Comparison of ENCODE assay signal across 11 cellular contexts in the genomic region with DNA sequence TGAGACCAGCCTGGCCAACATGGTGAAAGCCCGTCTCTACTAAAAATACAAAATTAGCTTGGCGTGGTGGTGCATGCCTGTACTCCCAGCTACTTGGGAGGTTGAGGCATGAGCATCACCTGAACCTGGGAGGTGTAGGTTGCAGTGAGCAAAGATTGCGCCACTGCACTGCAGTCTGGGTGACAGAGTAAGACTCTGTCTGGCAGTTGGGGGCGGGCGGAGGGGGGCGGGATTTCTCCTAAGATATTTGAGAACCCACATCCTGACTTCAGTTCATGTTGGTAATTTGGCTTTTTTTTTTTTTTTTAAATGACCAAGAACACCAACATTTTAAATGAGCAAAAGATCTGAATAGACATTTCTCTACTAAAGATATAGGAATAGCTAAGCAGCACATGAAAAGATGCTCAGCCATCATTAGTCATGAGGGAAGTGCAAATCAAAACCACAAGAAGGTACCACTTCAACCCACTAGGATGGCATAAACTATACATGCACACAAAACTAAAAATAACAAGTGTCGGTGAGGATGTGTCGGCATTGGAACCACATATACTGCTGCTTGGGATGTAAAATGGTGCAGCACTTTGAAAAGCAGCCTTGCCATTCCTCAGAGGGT.
A peak's percentile ranks its signal among the peaks of the same experiment; 100 is the strongest.
DNase-seq lines count a peak whose midpoint lies in the region; TF ChIP-seq lines count a peak whose summit lies in the region.
"Had no signal": no experiment of that assay in that cellular context is flagged by ENCODE, and none has a peak within 500 bp of the region (broad histone marks: within the 10 kb centered on the region; RNA-seq: fewer than 3 reads in every experiment).

No MANE protein-coding gene starts in this region.

- intact Hi-C loops in PC-9 (cut with micrococcal nuclease; ENCODE audit: unreplicated experiment) = no loop called here
- intact Hi-C loops in A673 (cut with micrococcal nuclease; ENCODE audit: unreplicated experiment) = no loop called here

- DNase-seq in PC-9 (no peak), NCI-H510A treated with DMSO at 0.1 percent for 48 hours (lab: John Stamatoyannopoulos, UW) (no peak), A673 (ENCODE audit: low spot score) (no peak), AG20443 (ENCODE audit: low spot score) (no peak), caudate nucleus (lab: John Stamatoyannopoulos, UW) (no peak)
- peak; percentile 75 for DNase-seq in activated CD8-positive, alpha-beta memory T cell treated with anti-CD3 and anti-CD28 coated beads, Interleukin-2, amount 50 U/mL, for 48 hours
- peak; percentile 35 to 66 (median 60) for DNase-seq in effector memory CD4-positive, alpha-beta T cell
- peak in 2 of 3 donors; percentile 21 to 45 for DNase-seq in stimulated activated CD4-positive, alpha-beta T cell treated with anti-CD3 and anti-CD28 coated beads, TNF-alpha, amount 100 ng/mL, for 1 hour (ENCODE audit: low read depth in 3 of 3, low spot score in 1 of 3)
- DNase-seq: C1 segment of cervical spinal cord, NCI-H524 treated with DMSO at 0.1 percent for 48 hours had no signal

- H3K4me1 ChIP-seq in PC-9 (replicated peaks; ENCODE audit: insufficient read depth) (peaks cover 27% of the 10 kb centered on the region), A673 (ENCODE audit: insufficient read depth, low read length, poor library complexity, severe bottlenecking) (no peaks in the 10 kb centered on the region)
- H3K4me1 ChIP-seq in effector memory CD4-positive, alpha-beta T cell (ENCODE audit: control insufficient read depth, insufficient read depth, low read length, poor library complexity, severe bottlenecking) = peaks cover 19% of the 10 kb centered on the region

- no TSS peak for BruUV-seq in PC-9 (replicated peaks; lab: Mats Ljungman, UMichigan)
- no TSS peak for BruUV-seq in A673 (replicated peaks; lab: Mats Ljungman, UMichigan)

- H3K9me3 ChIP-seq in PC-9 (ENCODE audit: insufficient read depth, low read depth) (no peaks in the 10 kb centered on the region), A673 (ENCODE audit: low read depth, low read length, poor library complexity, severe bottlenecking) (no peaks in the 10 kb centered on the region)
- no peaks in the 10 kb centered on the region for H3K9me3 ChIP-seq in effector memory CD4-positive, alpha-beta T cell (ENCODE audit: control insufficient read depth, low read length)

- TF ChIP-seq CTCF in PC-9 (conservative IDR thresholded peaks at IDR 0.05) = no peak
- TF ChIP-seq CTCF in A673 (conservative IDR thresholded peaks at IDR 0.05; ENCODE audit: low read depth, low read length) = no peak

- CTCF ChIA-PET in PC-9 (lab: Charles Lee) = no interaction called here
- CTCF ChIA-PET in A673 (lab: Charles Lee) = no interaction called here

- H4K20me1 ChIP-seq in PC-9 (ENCODE audit: insufficient read depth) = no peaks in the 10 kb centered on the region

- no peaks in the 10 kb centered on the region for H3K9me2 ChIP-seq in PC-9 (ENCODE audit: insufficient read depth)

- peak overlapping the region; percentile 83 for H3K4me3 ChIP-seq in PC-9
- H3K4me3 ChIP-seq in effector memory CD4-positive, alpha-beta T cell (ENCODE audit: insufficient read depth, low read depth, low read length, poor library complexity, severe bottlenecking) = peak overlapping the region; percentile 67
- H3K4me3 ChIP-seq in A673 (ENCODE audit: low read depth, low read length, poor library complexity, severe bottlenecking) = no peak overlapping the region
- H3K4me3 ChIP-seq: cardiac muscle cell had no signal

- peaks cover 29% of the 10 kb centered on the region for H3F3A ChIP-seq in PC-9 (ENCODE audit: insufficient read depth, low read depth)

- peak overlapping the region; percentile 97; the same call in 1 of the 2 replicates for H3K27ac ChIP-seq in PC-9
- peak overlapping the region; percentile 65 for H3K27ac ChIP-seq in effector memory CD4-positive, alpha-beta T cell (ENCODE audit: insufficient read depth, low read length, poor library complexity, severe bottlenecking)
- H3K27ac ChIP-seq in A673 (ENCODE audit: low read depth, low read length, poor library complexity, severe bottlenecking) = no peak overlapping the region
- H3K27ac ChIP-seq in caudate nucleus (ENCODE audit: low read depth, low read length) = no peak overlapping the region
- H3K27ac ChIP-seq: cardiac muscle cell had no signal

- POLR2A ChIA-PET in PC-9 (lab: Charles Lee; ENCODE audit: unreplicated experiment) = no interaction called here
- POLR2A ChIA-PET in A673 (lab: Charles Lee; ENCODE audit: low non-redundant PET) = no interaction called here

- H3K79me2 ChIP-seq in PC-9 (ENCODE audit: low read depth) = peaks cover 22% of the 10 kb centered on the region

- peaks cover 9% of the 10 kb centered on the region; the same call in 1 of the 2 replicates for H3K36me3 ChIP-seq in PC-9 (ENCODE audit: low read depth)
- H3K36me3 ChIP-seq in effector memory CD4-positive, alpha-beta T cell (ENCODE audit: control insufficient read depth, insufficient read depth, low read length) = peaks cover 29% of the 10 kb centered on the region
- no peaks in the 10 kb centered on the region for H3K36me3 ChIP-seq in A673 (ENCODE audit: insufficient read depth, low read length, poor library complexity, severe bottlenecking)

- H2AFZ ChIP-seq in PC-9 = no peak overlapping the region

- peak overlapping the region; percentile 88 for H3K4me2 ChIP-seq in PC-9

- H3K27me3 ChIP-seq in PC-9 (ENCODE audit: insufficient read depth, low read depth) (no peaks in the 10 kb centered on the region), A673 (replicated peaks; ENCODE audit: insufficient read depth, low read depth, low read length, poor library complexity) (no peaks in the 10 kb centered on the region)
- H3K27me3 ChIP-seq in effector memory CD4-positive, alpha-beta T cell (replicated peaks; ENCODE audit: control insufficient read depth, insufficient read depth, low read length, poor library complexity, severe bottlenecking) = no peaks in the 10 kb centered on the region
- H3K27me3 ChIP-seq: cardiac muscle cell had no signal

Comparison
In these comparisons a context has a peak if more than half of its experiments do, and no peak if none do; other contexts are left out.
1. DNase-seq: peak in activated CD8-positive, alpha-beta memory T cell treated with anti-CD3 and anti-CD28 coated beads, Interleukin-2, amount 50 U/mL, for 48 hours (single experiment), effector memory CD4-positive, alpha-beta T cell (3 of 3) and stimulated activated CD4-positive, alpha-beta T cell treated with anti-CD3 and anti-CD28 coated beads, TNF-alpha, amount 100 ng/mL, for 1 hour (2 of 3); none in PC-9 (0 of 2), NCI-H510A treated with DMSO at 0.1 percent for 48 hours (single experiment), A673 (single experiment), AG20443 (single experiment) and caudate nucleus (0 of 61).
2. H3K27ac ChIP-seq: peak in PC-9 (single experiment) and effector memory CD4-positive, alpha-beta T cell (single experiment); none in A673 (single experiment) and caudate nucleus (single experiment).